8 cellular contexts compared by ENCODE assay signal in genomic region chr17:42833771-42834422, GRCh38. TPM values are rescaled to one million over a fixed set of nuclear protein-coding genes. Genes with fewer than 3 reads are reported as not detected.
DNase-seq lines count a peak whose midpoint lies in the region; ATAC-seq and TF ChIP-seq lines count a peak whose summit lies in the region.

No MANE protein-coding gene starts in this region.

- peaks cover 27% of the 10 kb centered on the region for H3K36me3 Mint-ChIP-seq in activated CD8-positive, alpha-beta memory T cell treated with anti-CD3 and anti-CD28 coated beads, Interleukin-2, amount 10 ng/mL, durations not matched to agents 7 days and 5 days

- no peak for DNase-seq in activated CD8-positive, alpha-beta memory T cell treated with anti-CD3 and anti-CD28 coated beads, Interleukin-2, amount 10 ng/mL, durations not matched to agents 7 days and 5 days
- no peak for DNase-seq in activated CD8-positive, alpha-beta memory T cell treated with anti-CD3 and anti-CD28 coated beads for 24 hours
- DNase-seq in SJCRH30 (no peak), fibroblast of pulmonary artery (ENCODE audit: low read depth) (no peak), prostate gland (ENCODE audit: low spot score) (no peak), GM19238 (ENCODE audit: insufficient read length, low spot score) (no peak), NCI-H2081 (lab: John Stamatoyannopoulos, UW) (no peak)

- no peaks in the 10 kb centered on the region for H3K9me3 Mint-ChIP-seq in activated CD8-positive, alpha-beta memory T cell treated with anti-CD3 and anti-CD28 coated beads, Interleukin-2, amount 10 ng/mL, durations not matched to agents 7 days and 5 days (ENCODE audit: low read depth)

- H3K4me3 ChIP-seq in SJCRH30 = peak overlapping the region; percentile 86
- H3K4me3 ChIP-seq in fibroblast of pulmonary artery (replicated peaks; ENCODE audit: low read depth, low read length) = peak overlapping the region; percentile 99
- H3K4me3 ChIP-seq in prostate gland = peak overlapping the region; percentile 90 to 94

- TF ChIP-seq CTCF in fibroblast of pulmonary artery (IDR thresholded peaks at IDR 0.05; ENCODE audit: low read length, missing control alignments) (no peak), prostate gland (IDR thresholded peaks at IDR 0.05) (no peak)

- CTCF ChIA-PET in activated CD8-positive, alpha-beta memory T cell treated with anti-CD3 and anti-CD28 coated beads, Interleukin-2, amount 10 ng/mL, durations not matched to agents 7 days and 5 days (lab: Charles Lee) = interaction anchor here (0.9 to 3.9 kb wide), 10 partner anchors 9 to 256 kb away, joined by 3 to 33 read pairs (median 4); partner anchors contain the start of genes AOC2, BECN1, PSMC3IP and RPL27

- no peak for TF ChIP-seq POLR2A in prostate gland (IDR thresholded peaks at IDR 0.05)

- intact Hi-C loops in prostate gland (cut with DNase I) = loop anchor here (10.0 kb wide), 1 partner anchor 501 kb away; no protein-coding TSS in a partner anchor

- no peaks in the 10 kb centered on the region for H3K27me3 ChIP-seq in SJCRH30
- H3K27me3 ChIP-seq in prostate gland (replicated peaks; ENCODE audit: insufficient read depth) = no peaks in the 10 kb centered on the region

- H3K4me3 Mint-ChIP-seq in activated CD8-positive, alpha-beta memory T cell treated with anti-CD3 and anti-CD28 coated beads, Interleukin-2, amount 10 ng/mL, durations not matched to agents 7 days and 5 days = peak overlapping the region; percentile 91

- H3K27ac ChIP-seq in SJCRH30 (peak overlapping the region; percentile 79), prostate gland (peak overlapping the region; percentile 81)

- peak overlapping the region; percentile 97 for H3K27ac Mint-ChIP-seq in activated CD8-positive, alpha-beta memory T cell treated with anti-CD3 and anti-CD28 coated beads, Interleukin-2, amount 10 ng/mL, durations not matched to agents 7 days and 5 days

- H3K9me3 ChIP-seq in SJCRH30 (replicated peaks) (no peaks in the 10 kb centered on the region), prostate gland (no peaks in the 10 kb centered on the region)

- H3K4me1 Mint-ChIP-seq in activated CD8-positive, alpha-beta memory T cell treated with anti-CD3 and anti-CD28 coated beads, Interleukin-2, amount 10 ng/mL, durations not matched to agents 7 days and 5 days = peaks cover 26% of the 10 kb centered on the region

- H3K36me3 ChIP-seq in SJCRH30 = peaks cover 40% of the 10 kb centered on the region
- H3K36me3 ChIP-seq in prostate gland = peaks cover 5 to 14% of the 10 kb centered on the region in 2 donors

- H3K4me1 ChIP-seq in SJCRH30 (no peaks in the 10 kb centered on the region), prostate gland (replicated peaks) (no peaks in the 10 kb centered on the region)

- 7% methylated on average over 18 of the region's 18 CpGs for WGBS in prostate gland

- H3K27me3 Mint-ChIP-seq in activated CD8-positive, alpha-beta memory T cell treated with anti-CD3 and anti-CD28 coated beads, Interleukin-2, amount 10 ng/mL, durations not matched to agents 7 days and 5 days = no peaks in the 10 kb centered on the region

- no peak for ATAC-seq in activated CD8-positive, alpha-beta memory T cell treated with anti-CD3 and anti-CD28 coated beads, Interleukin-2, amount 10 ng/mL, durations not matched to agents 7 days and 5 days
- no peak for ATAC-seq in HG03280 (IDR thresholded peaks at IDR 0.05; ENCODE audit: unreplicated experiment)

RNA-seq across cellular contexts. Expression of gene PSME3, which starts 0.7 kb away (rescaled TPM):
- total RNA-seq in activated CD8-positive, alpha-beta memory T cell treated with anti-CD3 and anti-CD28 coated beads, Interleukin-2, amount 10 ng/mL, durations not matched to agents 7 days and 5 days = 100 to 1,000 TPM; 123 to 166 TPM
- total RNA-seq in SJCRH30 (2014; rRNA removed; shearing (Covaris generic)) = 142 and 145 TPM in 2 replicates
- 10 to 100 TPM; 68.5 to 71.1 TPM for total RNA-seq in prostate gland

RNA-seq across cellular contexts. Expression of gene BECN1, which starts 9.8 kb away (rescaled TPM):
- 10 to 100 TPM; 94.7 to 99.8 TPM for total RNA-seq in activated CD8-positive, alpha-beta memory T cell treated with anti-CD3 and anti-CD28 coated beads, Interleukin-2, amount 10 ng/mL, durations not matched to agents 7 days and 5 days
- total RNA-seq in SJCRH30 (2014; rRNA removed; shearing (Covaris generic)) = 62.1 and 62.9 TPM in 2 replicates
- total RNA-seq in prostate gland = 100 to 1,000 TPM in 1 of 2 donors, 10 to 100 TPM in 1; 93.9 to 139 TPM

RNA-seq across cellular contexts. Expression of gene AOC2, which starts 10.5 kb away (rescaled TPM):
- 1 to 10 TPM; 1.8 to 2.4 TPM for total RNA-seq in activated CD8-positive, alpha-beta memory T cell treated with anti-CD3 and anti-CD28 coated beads, Interleukin-2, amount 10 ng/mL, durations not matched to agents 7 days and 5 days
- 0.86 and 1.1 TPM in 2 replicates for total RNA-seq in SJCRH30 (2014; rRNA removed; shearing (Covaris generic))
- total RNA-seq in prostate gland = 1 to 10 TPM in 1 of 2 donors, under 1 TPM in 1; 0.27 to 4.9 TPM

RNA-seq across cellular contexts. Expression of gene AOC3, which starts 17.1 kb away (rescaled TPM):
- 1 to 10 TPM; 1.1 to 1.5 TPM for total RNA-seq in activated CD8-positive, alpha-beta memory T cell treated with anti-CD3 and anti-CD28 coated beads, Interleukin-2, amount 10 ng/mL, durations not matched to agents 7 days and 5 days
- total RNA-seq in SJCRH30 (2014; rRNA removed; shearing (Covaris generic)) = 0.30 and 0.34 TPM in 2 replicates
- 10 to 100 TPM; 20.7 to 57.7 TPM for total RNA-seq in prostate gland

RNA-seq across cellular contexts. Expression of gene CNTD1, which starts 35.2 kb away (rescaled TPM):
- total RNA-seq in activated CD8-positive, alpha-beta memory T cell treated with anti-CD3 and anti-CD28 coated beads, Interleukin-2, amount 10 ng/mL, durations not matched to agents 7 days and 5 days = not detected
- 0.10 TPM in 2 replicates for total RNA-seq in SJCRH30 (2014; rRNA removed; shearing (Covaris generic))
- 1 to 10 TPM; 1.4 to 7.7 TPM for total RNA-seq in prostate gland
